1 cellular context compared by ENCODE assay signal in genomic region chr2:85761-86160, GRCh38.
TF ChIP-seq lines count a peak whose summit lies in the region.

No MANE protein-coding gene starts in this region.

TF ChIP-seq in GM23338, 12 proteins besides CTCF, POLR2A, EP300 and RAD21 (continued from another document):
- TF ChIP-seq EZH2 (IDR thresholded peaks at IDR 0.05; ENCODE audit: low read depth, unreplicated experiment) = no peak
- TF ChIP-seq, protein P1, sequence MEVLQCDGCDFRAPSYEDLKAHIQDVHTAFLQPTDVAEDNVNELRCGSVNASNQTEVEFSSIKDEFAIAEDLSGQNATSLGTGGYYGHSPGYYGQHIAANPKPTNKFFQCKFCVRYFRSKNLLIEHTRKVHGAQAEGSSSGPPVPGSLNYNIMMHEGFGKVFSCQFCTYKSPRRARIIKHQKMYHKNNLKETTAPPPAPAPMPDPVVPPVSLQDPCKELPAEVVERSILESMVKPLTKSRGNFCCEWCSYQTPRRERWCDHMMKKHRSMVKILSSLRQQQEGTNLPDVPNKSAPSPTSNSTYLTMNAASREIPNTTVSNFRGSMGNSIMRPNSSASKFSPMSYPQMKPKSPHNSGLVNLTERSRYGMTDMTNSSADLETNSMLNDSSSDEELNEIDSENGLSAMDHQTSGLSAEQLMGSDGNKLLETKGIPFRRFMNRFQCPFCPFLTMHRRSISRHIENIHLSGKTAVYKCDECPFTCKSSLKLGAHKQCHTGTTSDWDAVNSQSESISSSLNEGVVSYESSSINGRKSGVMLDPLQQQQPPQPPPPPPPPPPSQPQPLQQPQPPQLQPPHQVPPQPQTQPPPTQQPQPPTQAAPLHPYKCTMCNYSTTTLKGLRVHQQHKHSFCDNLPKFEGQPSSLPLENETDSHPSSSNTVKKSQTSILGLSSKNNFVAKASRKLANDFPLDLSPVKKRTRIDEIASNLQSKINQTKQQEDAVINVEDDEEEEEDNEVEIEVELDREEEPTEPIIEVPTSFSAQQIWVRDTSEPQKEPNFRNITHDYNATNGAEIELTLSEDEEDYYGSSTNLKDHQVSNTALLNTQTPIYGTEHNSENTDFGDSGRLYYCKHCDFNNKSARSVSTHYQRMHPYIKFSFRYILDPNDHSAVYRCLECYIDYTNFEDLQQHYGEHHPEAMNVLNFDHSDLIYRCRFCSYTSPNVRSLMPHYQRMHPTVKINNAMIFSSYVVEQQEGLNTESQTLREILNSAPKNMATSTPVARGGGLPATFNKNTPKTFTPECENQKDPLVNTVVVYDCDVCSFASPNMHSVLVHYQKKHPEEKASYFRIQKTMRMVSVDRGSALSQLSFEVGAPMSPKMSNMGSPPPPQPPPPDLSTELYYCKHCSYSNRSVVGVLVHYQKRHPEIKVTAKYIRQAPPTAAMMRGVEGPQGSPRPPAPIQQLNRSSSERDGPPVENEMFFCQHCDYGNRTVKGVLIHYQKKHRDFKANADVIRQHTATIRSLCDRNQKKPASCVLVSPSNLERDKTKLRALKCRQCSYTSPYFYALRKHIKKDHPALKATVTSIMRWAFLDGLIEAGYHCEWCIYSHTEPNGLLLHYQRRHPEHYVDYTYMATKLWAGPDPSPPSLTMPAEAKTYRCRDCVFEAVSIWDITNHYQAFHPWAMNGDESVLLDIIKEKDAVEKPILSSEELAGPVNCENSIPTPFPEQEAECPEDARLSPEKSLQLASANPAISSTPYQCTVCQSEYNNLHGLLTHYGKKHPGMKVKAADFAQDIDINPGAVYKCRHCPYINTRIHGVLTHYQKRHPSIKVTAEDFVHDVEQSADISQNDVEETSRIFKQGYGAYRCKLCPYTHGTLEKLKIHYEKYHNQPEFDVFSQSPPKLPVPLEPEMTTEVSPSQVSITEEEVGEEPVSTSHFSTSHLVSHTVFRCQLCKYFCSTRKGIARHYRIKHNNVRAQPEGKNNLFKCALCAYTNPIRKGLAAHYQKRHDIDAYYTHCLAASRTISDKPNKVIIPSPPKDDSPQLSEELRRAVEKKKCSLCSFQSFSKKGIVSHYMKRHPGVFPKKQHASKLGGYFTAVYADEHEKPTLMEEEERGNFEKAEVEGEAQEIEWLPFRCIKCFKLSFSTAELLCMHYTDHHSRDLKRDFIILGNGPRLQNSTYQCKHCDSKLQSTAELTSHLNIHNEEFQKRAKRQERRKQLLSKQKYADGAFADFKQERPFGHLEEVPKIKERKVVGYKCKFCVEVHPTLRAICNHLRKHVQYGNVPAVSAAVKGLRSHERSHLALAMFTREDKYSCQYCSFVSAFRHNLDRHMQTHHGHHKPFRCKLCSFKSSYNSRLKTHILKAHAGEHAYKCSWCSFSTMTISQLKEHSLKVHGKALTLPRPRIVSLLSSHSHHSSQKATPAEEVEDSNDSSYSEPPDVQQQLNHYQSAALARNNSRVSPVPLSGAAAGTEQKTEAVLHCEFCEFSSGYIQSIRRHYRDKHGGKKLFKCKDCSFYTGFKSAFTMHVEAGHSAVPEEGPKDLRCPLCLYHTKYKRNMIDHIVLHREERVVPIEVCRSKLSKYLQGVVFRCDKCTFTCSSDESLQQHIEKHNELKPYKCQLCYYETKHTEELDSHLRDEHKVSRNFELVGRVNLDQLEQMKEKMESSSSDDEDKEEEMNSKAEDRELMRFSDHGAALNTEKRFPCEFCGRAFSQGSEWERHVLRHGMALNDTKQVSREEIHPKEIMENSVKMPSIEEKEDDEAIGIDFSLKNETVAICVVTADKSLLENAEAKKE (CRISPR knock-in tag; IDR thresholded peaks at IDR 0.05) = no peak
- TF ChIP-seq CREB1 (CRISPR knock-in tag; IDR thresholded peaks at IDR 0.05; ENCODE audit: low read depth) = no peak
- TF ChIP-seq, protein P2, sequence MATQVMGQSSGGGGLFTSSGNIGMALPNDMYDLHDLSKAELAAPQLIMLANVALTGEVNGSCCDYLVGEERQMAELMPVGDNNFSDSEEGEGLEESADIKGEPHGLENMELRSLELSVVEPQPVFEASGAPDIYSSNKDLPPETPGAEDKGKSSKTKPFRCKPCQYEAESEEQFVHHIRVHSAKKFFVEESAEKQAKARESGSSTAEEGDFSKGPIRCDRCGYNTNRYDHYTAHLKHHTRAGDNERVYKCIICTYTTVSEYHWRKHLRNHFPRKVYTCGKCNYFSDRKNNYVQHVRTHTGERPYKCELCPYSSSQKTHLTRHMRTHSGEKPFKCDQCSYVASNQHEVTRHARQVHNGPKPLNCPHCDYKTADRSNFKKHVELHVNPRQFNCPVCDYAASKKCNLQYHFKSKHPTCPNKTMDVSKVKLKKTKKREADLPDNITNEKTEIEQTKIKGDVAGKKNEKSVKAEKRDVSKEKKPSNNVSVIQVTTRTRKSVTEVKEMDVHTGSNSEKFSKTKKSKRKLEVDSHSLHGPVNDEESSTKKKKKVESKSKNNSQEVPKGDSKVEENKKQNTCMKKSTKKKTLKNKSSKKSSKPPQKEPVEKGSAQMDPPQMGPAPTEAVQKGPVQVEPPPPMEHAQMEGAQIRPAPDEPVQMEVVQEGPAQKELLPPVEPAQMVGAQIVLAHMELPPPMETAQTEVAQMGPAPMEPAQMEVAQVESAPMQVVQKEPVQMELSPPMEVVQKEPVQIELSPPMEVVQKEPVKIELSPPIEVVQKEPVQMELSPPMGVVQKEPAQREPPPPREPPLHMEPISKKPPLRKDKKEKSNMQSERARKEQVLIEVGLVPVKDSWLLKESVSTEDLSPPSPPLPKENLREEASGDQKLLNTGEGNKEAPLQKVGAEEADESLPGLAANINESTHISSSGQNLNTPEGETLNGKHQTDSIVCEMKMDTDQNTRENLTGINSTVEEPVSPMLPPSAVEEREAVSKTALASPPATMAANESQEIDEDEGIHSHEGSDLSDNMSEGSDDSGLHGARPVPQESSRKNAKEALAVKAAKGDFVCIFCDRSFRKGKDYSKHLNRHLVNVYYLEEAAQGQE (IDR thresholded peaks at IDR 0.05; ENCODE audit: unreplicated experiment) = no peak
- TF ChIP-seq JUNB (IDR thresholded peaks at IDR 0.05; ENCODE audit: unreplicated experiment) = no peak
- no peak for TF ChIP-seq ZNF114 (CRISPR knock-in tag; IDR thresholded peaks at IDR 0.05)
- TF ChIP-seq, protein P3, sequence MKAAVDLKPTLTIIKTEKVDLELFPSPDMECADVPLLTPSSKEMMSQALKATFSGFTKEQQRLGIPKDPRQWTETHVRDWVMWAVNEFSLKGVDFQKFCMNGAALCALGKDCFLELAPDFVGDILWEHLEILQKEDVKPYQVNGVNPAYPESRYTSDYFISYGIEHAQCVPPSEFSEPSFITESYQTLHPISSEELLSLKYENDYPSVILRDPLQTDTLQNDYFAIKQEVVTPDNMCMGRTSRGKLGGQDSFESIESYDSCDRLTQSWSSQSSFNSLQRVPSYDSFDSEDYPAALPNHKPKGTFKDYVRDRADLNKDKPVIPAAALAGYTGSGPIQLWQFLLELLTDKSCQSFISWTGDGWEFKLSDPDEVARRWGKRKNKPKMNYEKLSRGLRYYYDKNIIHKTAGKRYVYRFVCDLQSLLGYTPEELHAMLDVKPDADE (IDR thresholded peaks at IDR 0.05) = no peak
- no peak for TF ChIP-seq POLR2AphosphoS5 (IDR thresholded peaks at IDR 0.05; ENCODE audit: low read depth)
- TF ChIP-seq ZNF331 (CRISPR knock-in tag; IDR thresholded peaks at IDR 0.05; ENCODE audit: low read depth) = no peak
